1 cellular context compared by ENCODE assay signal in the genomic region with DNA sequence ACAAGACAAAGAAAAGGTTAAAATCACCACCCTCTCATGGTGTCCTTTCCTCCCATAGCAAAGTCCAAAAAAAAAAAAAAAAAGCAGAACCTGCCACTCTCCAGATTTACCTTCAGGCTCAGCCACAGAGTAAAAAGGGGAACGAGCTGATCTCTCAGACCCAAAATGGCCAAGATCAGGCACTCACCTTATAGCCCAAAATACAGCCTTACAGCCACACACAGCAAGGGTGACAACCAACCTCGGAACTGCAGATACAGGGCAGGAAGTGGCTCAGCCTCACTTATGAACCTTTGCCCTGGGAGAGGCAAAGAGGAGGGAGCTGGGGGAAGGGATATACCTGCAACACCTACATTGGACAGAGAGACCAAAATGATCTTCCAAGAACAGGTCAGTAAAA.
A peak's percentile ranks its signal among the peaks of the same experiment; 100 is the strongest.
TF ChIP-seq lines count a peak whose summit lies in the region.

No MANE protein-coding gene starts in this region.

TF ChIP-seq in liver, 16 proteins besides CTCF, POLR2A, EP300 and RAD21 (continued from another document):
- TF ChIP-seq, protein P1, sequence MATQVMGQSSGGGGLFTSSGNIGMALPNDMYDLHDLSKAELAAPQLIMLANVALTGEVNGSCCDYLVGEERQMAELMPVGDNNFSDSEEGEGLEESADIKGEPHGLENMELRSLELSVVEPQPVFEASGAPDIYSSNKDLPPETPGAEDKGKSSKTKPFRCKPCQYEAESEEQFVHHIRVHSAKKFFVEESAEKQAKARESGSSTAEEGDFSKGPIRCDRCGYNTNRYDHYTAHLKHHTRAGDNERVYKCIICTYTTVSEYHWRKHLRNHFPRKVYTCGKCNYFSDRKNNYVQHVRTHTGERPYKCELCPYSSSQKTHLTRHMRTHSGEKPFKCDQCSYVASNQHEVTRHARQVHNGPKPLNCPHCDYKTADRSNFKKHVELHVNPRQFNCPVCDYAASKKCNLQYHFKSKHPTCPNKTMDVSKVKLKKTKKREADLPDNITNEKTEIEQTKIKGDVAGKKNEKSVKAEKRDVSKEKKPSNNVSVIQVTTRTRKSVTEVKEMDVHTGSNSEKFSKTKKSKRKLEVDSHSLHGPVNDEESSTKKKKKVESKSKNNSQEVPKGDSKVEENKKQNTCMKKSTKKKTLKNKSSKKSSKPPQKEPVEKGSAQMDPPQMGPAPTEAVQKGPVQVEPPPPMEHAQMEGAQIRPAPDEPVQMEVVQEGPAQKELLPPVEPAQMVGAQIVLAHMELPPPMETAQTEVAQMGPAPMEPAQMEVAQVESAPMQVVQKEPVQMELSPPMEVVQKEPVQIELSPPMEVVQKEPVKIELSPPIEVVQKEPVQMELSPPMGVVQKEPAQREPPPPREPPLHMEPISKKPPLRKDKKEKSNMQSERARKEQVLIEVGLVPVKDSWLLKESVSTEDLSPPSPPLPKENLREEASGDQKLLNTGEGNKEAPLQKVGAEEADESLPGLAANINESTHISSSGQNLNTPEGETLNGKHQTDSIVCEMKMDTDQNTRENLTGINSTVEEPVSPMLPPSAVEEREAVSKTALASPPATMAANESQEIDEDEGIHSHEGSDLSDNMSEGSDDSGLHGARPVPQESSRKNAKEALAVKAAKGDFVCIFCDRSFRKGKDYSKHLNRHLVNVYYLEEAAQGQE (IDR thresholded peaks at IDR 0.05): peak; percentile 46
- TF ChIP-seq GABPA (IDR thresholded peaks at IDR 0.05 in 1 of 2, conservative IDR thresholded peaks at IDR 0.05 in 1 of 2) (peak; percentile 38 to 79), HNF4G (IDR thresholded peaks at IDR 0.05) (peak; percentile 90)
